Comparison of ENCODE assay signal across 3 cellular contexts in genomic region chr10:48382982-48383381, GRCh38.
TF ChIP-seq lines count a peak whose summit lies in the region.

No MANE protein-coding gene starts in this region.

TF ChIP-seq in SK-N-SH, 30 proteins besides CTCF, POLR2A, EP300 and RAD21 (continued from another document and continues in another):
- TF ChIP-seq FOSL2 (IDR thresholded peaks at IDR 0.05; ENCODE audit: borderline replicate concordance, low read depth): no peak
- no peak for TF ChIP-seq TCF12 (IDR thresholded peaks at IDR 0.05)
- TF ChIP-seq NFIC (IDR thresholded peaks at IDR 0.05; ENCODE audit: borderline replicate concordance): no peak
- TF ChIP-seq SMC3 (IDR thresholded peaks at IDR 0.05; ENCODE audit: low read depth, low read length): no peak
- TF ChIP-seq, protein P1, sequence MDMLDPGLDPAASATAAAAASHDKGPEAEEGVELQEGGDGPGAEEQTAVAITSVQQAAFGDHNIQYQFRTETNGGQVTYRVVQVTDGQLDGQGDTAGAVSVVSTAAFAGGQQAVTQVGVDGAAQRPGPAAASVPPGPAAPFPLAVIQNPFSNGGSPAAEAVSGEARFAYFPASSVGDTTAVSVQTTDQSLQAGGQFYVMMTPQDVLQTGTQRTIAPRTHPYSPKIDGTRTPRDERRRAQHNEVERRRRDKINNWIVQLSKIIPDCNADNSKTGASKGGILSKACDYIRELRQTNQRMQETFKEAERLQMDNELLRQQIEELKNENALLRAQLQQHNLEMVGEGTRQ (IDR thresholded peaks at IDR 0.05; ENCODE audit: borderline replicate concordance, low read depth, low read length): no peak
- no peak for TF ChIP-seq REST (IDR thresholded peaks at IDR 0.05; ENCODE audit: low read depth, low read length)
- TF ChIP-seq MEF2A (IDR thresholded peaks at IDR 0.05; ENCODE audit: borderline replicate concordance, low read depth): no peak
- TF ChIP-seq TAF1 (IDR thresholded peaks at IDR 0.05; ENCODE audit: borderline replicate concordance, low read depth, low read length): no peak
- TF ChIP-seq MAX (IDR thresholded peaks at IDR 0.05; ENCODE audit: low read depth): no peak
- TF ChIP-seq, protein P2, sequence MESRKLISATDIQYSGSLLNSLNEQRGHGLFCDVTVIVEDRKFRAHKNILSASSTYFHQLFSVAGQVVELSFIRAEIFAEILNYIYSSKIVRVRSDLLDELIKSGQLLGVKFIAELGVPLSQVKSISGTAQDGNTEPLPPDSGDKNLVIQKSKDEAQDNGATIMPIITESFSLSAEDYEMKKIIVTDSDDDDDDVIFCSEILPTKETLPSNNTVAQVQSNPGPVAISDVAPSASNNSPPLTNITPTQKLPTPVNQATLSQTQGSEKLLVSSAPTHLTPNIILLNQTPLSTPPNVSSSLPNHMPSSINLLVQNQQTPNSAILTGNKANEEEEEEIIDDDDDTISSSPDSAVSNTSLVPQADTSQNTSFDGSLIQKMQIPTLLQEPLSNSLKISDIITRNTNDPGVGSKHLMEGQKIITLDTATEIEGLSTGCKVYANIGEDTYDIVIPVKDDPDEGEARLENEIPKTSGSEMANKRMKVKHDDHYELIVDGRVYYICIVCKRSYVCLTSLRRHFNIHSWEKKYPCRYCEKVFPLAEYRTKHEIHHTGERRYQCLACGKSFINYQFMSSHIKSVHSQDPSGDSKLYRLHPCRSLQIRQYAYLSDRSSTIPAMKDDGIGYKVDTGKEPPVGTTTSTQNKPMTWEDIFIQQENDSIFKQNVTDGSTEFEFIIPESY (IDR thresholded peaks at IDR 0.05; ENCODE audit: borderline replicate concordance, low read depth): no peak
- no peak for TF ChIP-seq SIN3A (IDR thresholded peaks at IDR 0.05; ENCODE audit: borderline replicate concordance, low read depth, low read length)

TF ChIP-seq in SK-N-SH treated with all-trans-retinoic acid at 6 μM for 48 hours, 23 proteins besides CTCF, POLR2A, EP300 and RAD21 (continued from another document):
- TF ChIP-seq CSRNP3 (CRISPR knock-in tag; IDR thresholded peaks at IDR 0.05) (no peak), ZNF70 (CRISPR knock-in tag; IDR thresholded peaks at IDR 0.05) (no peak), ISL1 (CRISPR knock-in tag; IDR thresholded peaks at IDR 0.05) (no peak), TSHZ2 (CRISPR knock-in tag; IDR thresholded peaks at IDR 0.05) (no peak), BACH2 (CRISPR knock-in tag; IDR thresholded peaks at IDR 0.05; ENCODE audit: borderline replicate concordance) (no peak), RARB (CRISPR knock-in tag; IDR thresholded peaks at IDR 0.05) (no peak), PPARA (CRISPR knock-in tag; IDR thresholded peaks at IDR 0.05; ENCODE audit: borderline replicate concordance) (no peak), CSDC2 (CRISPR knock-in tag; IDR thresholded peaks at IDR 0.05) (no peak)
- TF ChIP-seq, protein P3, sequence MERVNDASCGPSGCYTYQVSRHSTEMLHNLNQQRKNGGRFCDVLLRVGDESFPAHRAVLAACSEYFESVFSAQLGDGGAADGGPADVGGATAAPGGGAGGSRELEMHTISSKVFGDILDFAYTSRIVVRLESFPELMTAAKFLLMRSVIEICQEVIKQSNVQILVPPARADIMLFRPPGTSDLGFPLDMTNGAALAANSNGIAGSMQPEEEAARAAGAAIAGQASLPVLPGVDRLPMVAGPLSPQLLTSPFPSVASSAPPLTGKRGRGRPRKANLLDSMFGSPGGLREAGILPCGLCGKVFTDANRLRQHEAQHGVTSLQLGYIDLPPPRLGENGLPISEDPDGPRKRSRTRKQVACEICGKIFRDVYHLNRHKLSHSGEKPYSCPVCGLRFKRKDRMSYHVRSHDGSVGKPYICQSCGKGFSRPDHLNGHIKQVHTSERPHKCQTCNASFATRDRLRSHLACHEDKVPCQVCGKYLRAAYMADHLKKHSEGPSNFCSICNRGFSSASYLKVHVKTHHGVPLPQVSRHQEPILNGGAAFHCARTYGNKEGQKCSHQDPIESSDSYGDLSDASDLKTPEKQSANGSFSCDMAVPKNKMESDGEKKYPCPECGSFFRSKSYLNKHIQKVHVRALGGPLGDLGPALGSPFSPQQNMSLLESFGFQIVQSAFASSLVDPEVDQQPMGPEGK (CRISPR knock-in tag; IDR thresholded peaks at IDR 0.05; ENCODE audit: borderline replicate concordance): no peak

TF ChIP-seq in K562, 482 proteins besides CTCF, POLR2A, EP300 and RAD21 (continued from another document):
- TF ChIP-seq, protein P4, sequence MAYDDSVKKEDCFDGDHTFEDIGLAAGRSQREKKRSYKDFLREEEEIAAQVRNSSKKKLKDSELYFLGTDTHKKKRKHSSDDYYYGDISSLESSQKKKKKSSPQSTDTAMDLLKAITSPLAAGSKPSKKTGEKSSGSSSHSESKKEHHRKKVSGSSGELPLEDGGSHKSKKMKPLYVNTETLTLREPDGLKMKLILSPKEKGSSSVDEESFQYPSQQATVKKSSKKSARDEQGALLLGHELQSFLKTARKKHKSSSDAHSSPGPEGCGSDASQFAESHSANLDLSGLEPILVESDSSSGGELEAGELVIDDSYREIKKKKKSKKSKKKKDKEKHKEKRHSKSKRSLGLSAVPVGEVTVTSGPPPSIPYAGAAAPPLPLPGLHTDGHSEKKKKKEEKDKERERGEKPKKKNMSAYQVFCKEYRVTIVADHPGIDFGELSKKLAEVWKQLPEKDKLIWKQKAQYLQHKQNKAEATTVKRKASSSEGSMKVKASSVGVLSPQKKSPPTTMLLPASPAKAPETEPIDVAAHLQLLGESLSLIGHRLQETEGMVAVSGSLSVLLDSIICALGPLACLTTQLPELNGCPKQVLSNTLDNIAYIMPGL (CRISPR knock-in tag; IDR thresholded peaks at IDR 0.05): no peak
- TF ChIP-seq CBX1 (IDR thresholded peaks at IDR 0.05; ENCODE audit: low read depth): no peak
